In genomic region chr9:124693403-124693802, GRCh38 we compare ENCODE assay signal across 15 cellular contexts.
DNase-seq lines count a peak whose midpoint lies in the region; ATAC-seq, FAIRE-seq and TF ChIP-seq lines count a peak whose summit lies in the region.
"Had no signal": no experiment of that assay in that cellular context is flagged by ENCODE, and none has a peak within 500 bp of the region (broad histone marks: within the 10 kb centered on the region; RNA-seq: fewer than 3 reads in every experiment).

No MANE protein-coding gene starts in this region.

- FAIRE-seq in GM12892 (lab: Jason Lieb, UNC): peak; percentile 14
- FAIRE-seq: A204.1, GM19239 had no signal

- peak; percentile 72 for ATAC-seq in WTC11
- ATAC-seq in activated CD4-positive, CD25-positive, alpha-beta regulatory T cell treated with anti-CD3 and anti-CD28 coated beads, Interleukin-2, amount 50 U/mL, for 24 hours: no peak
- ATAC-seq in GM19452 (IDR thresholded peaks at IDR 0.05; ENCODE audit: unreplicated experiment): no peak

- peak overlapping the region; percentile 54 for H3K27ac ChIP-seq in HUES48 (ENCODE audit: low read depth, low read length)
- no peak overlapping the region for H3K27ac ChIP-seq in endodermal cell (ENCODE audit: low read depth, low read length)

- H3K9me3 Mint-ChIP-seq in WTC11 (no peaks in the 10 kb centered on the region; the same call in 1 of the 2 replicates), nephron progenitor cell (peaks cover 2% of the 10 kb centered on the region), endodermal cell (no peaks in the 10 kb centered on the region)

- H3K4me3 Mint-ChIP-seq in WTC11 (no peak overlapping the region), nephron progenitor cell (no peak overlapping the region), endodermal cell (no peak overlapping the region)

- H3K9ac ChIP-seq in HUES48 (ENCODE audit: low read depth, low read length) (no peak overlapping the region; the same call in 1 of the 2 replicates), endodermal cell (ENCODE audit: extremely low read depth, low read length, poor library complexity, severe bottlenecking) (no peak overlapping the region)
- H3K9ac ChIP-seq: SK-N-SH had no signal

- H3K4me3 ChIP-seq in HUES48 (ENCODE audit: low read depth, low read length): no peak overlapping the region
- H3K4me3 ChIP-seq in endodermal cell (ENCODE audit: low read length): no peak overlapping the region

- no peak for TF ChIP-seq POLR2A in GM12892 (IDR thresholded peaks at IDR 0.05; ENCODE audit: low read depth, low read length)

- no peaks in the 10 kb centered on the region for H3K27me3 Mint-ChIP-seq in WTC11 (ENCODE audit: low read depth)
- no peaks in the 10 kb centered on the region for H3K27me3 Mint-ChIP-seq in nephron progenitor cell (ENCODE audit: low read depth, poor library complexity)
- H3K27me3 Mint-ChIP-seq in endodermal cell (ENCODE audit: insufficient read depth): no peaks in the 10 kb centered on the region

- CTCF ChIA-PET in WTC11 (lab: Charles Lee): interaction anchor here (1.0 to 1.5 kb wide), 5 partner anchors 12 to 147 kb away, joined by 3 to 8 read pairs (median 4); no protein-coding TSS in a partner anchor

- H3K4me1 ChIP-seq in HUES48 (ENCODE audit: control insufficient read depth, insufficient read depth, low read length) (peaks cover 43% of the 10 kb centered on the region), endodermal cell (ENCODE audit: control insufficient read depth, insufficient read depth, low read length) (peaks cover 2% of the 10 kb centered on the region)

- WGBS in endodermal cell (ENCODE audit: insufficient coverage in 1 of 2, insufficient read length in 1 of 2), 2 experiments: 76 to 84% methylated on average over 2 to 3 of the region's 3 CpGs

- H3K27ac Mint-ChIP-seq in WTC11 (peak overlapping the region; percentile 56), nephron progenitor cell (peak overlapping the region; percentile 82), endodermal cell (no peak overlapping the region)

- no peaks in the 10 kb centered on the region for H3K27me3 ChIP-seq in HUES48 (ENCODE audit: control insufficient read depth, insufficient read depth, low read length)
- H3K27me3 ChIP-seq in endodermal cell (ENCODE audit: control insufficient read depth, insufficient read depth, low read length, poor library complexity, severe bottlenecking): no peaks in the 10 kb centered on the region

- no peaks in the 10 kb centered on the region for H3K9me3 ChIP-seq in HUES48 (ENCODE audit: control insufficient read depth, insufficient read depth, low read length)
- no peaks in the 10 kb centered on the region for H3K9me3 ChIP-seq in endodermal cell (ENCODE audit: control insufficient read depth, low read length)
- H3K9me3 ChIP-seq: SK-N-SH had no signal

- no peak for TF ChIP-seq CTCF in WTC11 (IDR thresholded peaks at IDR 0.05)
- no peak for TF ChIP-seq CTCF in nephron progenitor cell (IDR thresholded peaks at IDR 0.05)
- TF ChIP-seq CTCF in endodermal cell (conservative IDR thresholded peaks at IDR 0.05): no peak

- DNase-seq in GM12892 (ENCODE audit: insufficient read length): no peak
- no peak for DNase-seq in WTC11 (ENCODE audit: low spot score)
- no peak for DNase-seq in nephron progenitor cell
- DNase-seq in endodermal cell: no peak
- no peak for DNase-seq in activated naive CD4-positive, alpha-beta T cell treated with Interleukin-2 at 50 U/mL for 16 hours
- DNase-seq: C1 segment of cervical spinal cord, NCI-H2107, NCI-H345, Right ventricle myocardium superior, SK-N-SH had no signal

- H3K36me3 Mint-ChIP-seq in WTC11 (peaks cover 2% of the 10 kb centered on the region; the same call in 1 of the 2 replicates), nephron progenitor cell (ENCODE audit: low read depth) (peaks cover 49% of the 10 kb centered on the region), endodermal cell (ENCODE audit: low read depth) (no peaks in the 10 kb centered on the region)

- H3K4me1 Mint-ChIP-seq in WTC11 (peaks cover 49% of the 10 kb centered on the region), nephron progenitor cell (peaks cover 47% of the 10 kb centered on the region), endodermal cell (peaks cover 19% of the 10 kb centered on the region)

- POLR2A ChIA-PET in WTC11 (lab: Charles Lee): no interaction called here

- H3K36me3 ChIP-seq in HUES48 (ENCODE audit: control insufficient read depth, insufficient read depth, low read length): no peaks in the 10 kb centered on the region
- peaks cover 4% of the 10 kb centered on the region for H3K36me3 ChIP-seq in endodermal cell (ENCODE audit: control insufficient read depth, insufficient read depth, low read length)

TF ChIP-seq in WTC11, 78 proteins besides CTCF, POLR2A, EP300 and RAD21 (continues in another document):
- TF ChIP-seq KAT7 (CRISPR knock-in tag; IDR thresholded peaks at IDR 0.05; ENCODE audit: borderline replicate concordance) (no peak), NFYB (CRISPR knock-in tag; conservative IDR thresholded peaks at IDR 0.05; ENCODE audit: low read depth) (no peak), ZNF671 (CRISPR knock-in tag; IDR thresholded peaks at IDR 0.05) (no peak), OVOL2 (CRISPR knock-in tag; IDR thresholded peaks at IDR 0.05; ENCODE audit: borderline replicate concordance) (no peak), ZMAT4 (CRISPR knock-in tag; IDR thresholded peaks at IDR 0.05) (no peak), NR3C1 (CRISPR knock-in tag; conservative IDR thresholded peaks at IDR 0.05; ENCODE audit: low read depth) (no peak), IRF2 (CRISPR knock-in tag; IDR thresholded peaks at IDR 0.05; ENCODE audit: borderline replicate concordance, low read depth) (no peak), SMAD3 (CRISPR knock-in tag; IDR thresholded peaks at IDR 0.05; ENCODE audit: borderline replicate concordance) (no peak), ZNF512 (CRISPR knock-in tag; IDR thresholded peaks at IDR 0.05; ENCODE audit: borderline replicate concordance) (no peak), ZBTB21 (CRISPR knock-in tag; IDR thresholded peaks at IDR 0.05; ENCODE audit: borderline replicate concordance) (no peak), ZNF232 (CRISPR knock-in tag; IDR thresholded peaks at IDR 0.05) (no peak), TP53 (CRISPR knock-in tag; IDR thresholded peaks at IDR 0.05) (no peak)
- TF ChIP-seq, protein P1, sequence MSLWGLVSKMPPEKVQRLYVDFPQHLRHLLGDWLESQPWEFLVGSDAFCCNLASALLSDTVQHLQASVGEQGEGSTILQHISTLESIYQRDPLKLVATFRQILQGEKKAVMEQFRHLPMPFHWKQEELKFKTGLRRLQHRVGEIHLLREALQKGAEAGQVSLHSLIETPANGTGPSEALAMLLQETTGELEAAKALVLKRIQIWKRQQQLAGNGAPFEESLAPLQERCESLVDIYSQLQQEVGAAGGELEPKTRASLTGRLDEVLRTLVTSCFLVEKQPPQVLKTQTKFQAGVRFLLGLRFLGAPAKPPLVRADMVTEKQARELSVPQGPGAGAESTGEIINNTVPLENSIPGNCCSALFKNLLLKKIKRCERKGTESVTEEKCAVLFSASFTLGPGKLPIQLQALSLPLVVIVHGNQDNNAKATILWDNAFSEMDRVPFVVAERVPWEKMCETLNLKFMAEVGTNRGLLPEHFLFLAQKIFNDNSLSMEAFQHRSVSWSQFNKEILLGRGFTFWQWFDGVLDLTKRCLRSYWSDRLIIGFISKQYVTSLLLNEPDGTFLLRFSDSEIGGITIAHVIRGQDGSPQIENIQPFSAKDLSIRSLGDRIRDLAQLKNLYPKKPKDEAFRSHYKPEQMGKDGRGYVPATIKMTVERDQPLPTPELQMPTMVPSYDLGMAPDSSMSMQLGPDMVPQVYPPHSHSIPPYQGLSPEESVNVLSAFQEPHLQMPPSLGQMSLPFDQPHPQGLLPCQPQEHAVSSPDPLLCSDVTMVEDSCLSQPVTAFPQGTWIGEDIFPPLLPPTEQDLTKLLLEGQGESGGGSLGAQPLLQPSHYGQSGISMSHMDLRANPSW (CRISPR knock-in tag; conservative IDR thresholded peaks at IDR 0.05; ENCODE audit: low read depth): no peak
